Comparison of ENCODE assay signal across 8 cellular contexts in the genomic region with DNA sequence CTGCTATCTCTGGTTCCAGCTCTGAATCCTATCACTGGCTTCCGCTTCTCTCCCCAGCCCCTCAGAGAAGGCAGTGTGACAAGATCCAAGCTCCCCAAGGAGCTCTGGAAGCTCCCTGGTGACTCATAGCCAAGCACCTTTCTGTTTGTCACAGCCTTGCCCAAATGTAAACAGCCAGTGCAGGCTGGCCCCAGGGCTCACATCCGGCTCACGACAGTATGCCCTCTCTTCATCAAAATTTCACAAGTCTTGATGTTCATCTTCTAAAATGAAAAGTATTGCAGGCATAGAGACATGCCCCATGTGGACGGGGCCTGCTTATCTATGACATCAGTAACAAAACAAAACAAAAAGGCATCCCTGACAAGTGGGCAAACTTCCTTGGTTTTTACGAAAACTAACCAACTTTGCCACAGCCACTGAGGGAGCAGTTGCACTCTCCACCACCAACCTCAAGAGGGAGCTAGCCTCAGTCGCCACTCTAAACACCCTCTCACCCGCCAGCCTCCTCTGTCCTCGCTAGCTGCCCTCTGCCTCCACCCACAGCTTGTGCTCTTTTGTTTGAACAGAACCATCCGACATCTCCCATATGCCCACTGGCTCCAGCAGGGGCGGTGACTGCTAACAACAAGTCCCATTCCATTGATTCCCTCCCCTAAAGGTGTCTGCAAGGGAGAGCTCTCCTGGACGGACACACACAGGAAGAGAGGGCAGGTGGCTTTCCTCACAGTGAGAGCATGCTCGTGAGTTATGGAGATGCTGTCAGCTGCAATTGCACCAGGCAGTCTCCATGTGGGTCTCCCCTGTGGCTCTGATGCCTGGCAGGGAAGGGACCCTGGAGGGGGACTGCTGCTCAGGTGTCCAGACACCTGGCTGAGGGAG.
A peak's percentile ranks its signal among the peaks of the same experiment; 100 is the strongest.
DNase-seq lines count a peak whose midpoint lies in the region; ATAC-seq and TF ChIP-seq lines count a peak whose summit lies in the region.

No MANE protein-coding gene starts in this region.

- no peak overlapping the region for H4K91ac ChIP-seq in neuronal stem cell (ENCODE audit: low read depth, low read length, poor library complexity)

- H3K27ac ChIP-seq in caudate nucleus (ENCODE audit: low read depth, low read length) (peak overlapping the region; percentile 78), neuronal stem cell (replicated peaks; ENCODE audit: low read length) (no peak overlapping the region)

- no peak overlapping the region for H3K23ac ChIP-seq in neuronal stem cell (ENCODE audit: low read depth, low read length, poor library complexity)

- no peak overlapping the region for H2AK5ac ChIP-seq in neuronal stem cell (ENCODE audit: low read depth, low read length)

- no peak overlapping the region for H4K8ac ChIP-seq in neuronal stem cell (ENCODE audit: low read depth, low read length)

- H3K9me3 ChIP-seq in neuronal stem cell (replicated peaks in 1 of 2; ENCODE audit: control insufficient read depth in 2 of 2, insufficient read depth in 1 of 2, low read depth in 1 of 2, low read length in 2 of 2), result no peaks in the 10 kb centered on the region

- H3K4me2 ChIP-seq in neuronal stem cell (ENCODE audit: insufficient read depth, low read length, poor library complexity, severe bottlenecking), result no peak overlapping the region

- no peak overlapping the region for H2AFZ ChIP-seq in neuronal stem cell (ENCODE audit: low read length)

- no CpG with 5 or more reads among the region's 12 CpGs for WGBS in neuronal stem cell (ENCODE audit: extremely low coverage in 2 of 2, insufficient read length in 2 of 2, insufficient replicate concordance in 1 of 2), 2 donors

- no peak overlapping the region for H2BK120ac ChIP-seq in neuronal stem cell (ENCODE audit: low read depth, low read length)

- no peak overlapping the region for H3K4ac ChIP-seq in neuronal stem cell (ENCODE audit: low read length)

- no peaks in the 10 kb centered on the region for H3K36me3 ChIP-seq in GM06990 (ENCODE audit: control insufficient read depth, insufficient read depth, low read length)
- H3K36me3 ChIP-seq in neuronal stem cell (replicated peaks in 1 of 2; ENCODE audit: control insufficient read depth in 2 of 2, insufficient read depth in 2 of 2, low read length in 2 of 2), result no peaks in the 10 kb centered on the region

- peak overlapping the region; percentile 11 for H3K18ac ChIP-seq in neuronal stem cell (ENCODE audit: low read length)

- H3K27me3 ChIP-seq in GM06990 (replicated peaks; ENCODE audit: control insufficient read depth, insufficient read depth, low read length) (no peaks in the 10 kb centered on the region; the same call in 1 of the 2 replicates), neuronal stem cell (ENCODE audit: control insufficient read depth in 3 of 3, insufficient read depth in 3 of 3, low read depth in 1 of 3, low read length in 3 of 3) (no peaks in the 10 kb centered on the region)

- H3K4me3 ChIP-seq in GM06990 (replicated peaks; ENCODE audit: low read depth, low read length), result no peak overlapping the region
- H3K4me3 ChIP-seq in neuronal stem cell (ENCODE audit: low read length in 2 of 2), result no peak overlapping the region

- H3K79me1 ChIP-seq in neuronal stem cell (ENCODE audit: low read depth, low read length), result no peaks in the 10 kb centered on the region

- H2BK12ac ChIP-seq in neuronal stem cell (ENCODE audit: low read length), result no peak overlapping the region

- H3K14ac ChIP-seq in neuronal stem cell (ENCODE audit: low read length), result no peak overlapping the region

- H2BK15ac ChIP-seq in neuronal stem cell (ENCODE audit: low read length), result no peak overlapping the region

- DNase-seq in GM06990 (ENCODE audit: extremely low read depth, insufficient read length) (no peak), NCI-H1105 treated with DMSO at 0.1 percent for 48 hours (lab: John Stamatoyannopoulos, UW) (peak; percentile 20), caudate nucleus (lab: John Stamatoyannopoulos, UW) (peak in 42 of 61 donors; percentile 10 to 57 (median 31)), neuronal stem cell (ENCODE audit: low spot score) (no peak)
- DNase-seq in stimulated activated CD4-positive, alpha-beta T cell treated with anti-CD3 and anti-CD28 coated beads, Interleukin-12 subunit alpha, Interleukin-12 subunit beta, amount 100 ng/mL, for 4 hours, result no peak

- H3K4me1 ChIP-seq in neuronal stem cell (ENCODE audit: control insufficient read depth in 2 of 2, insufficient read depth in 1 of 2, low read depth in 1 of 2, low read length in 2 of 2), result peaks cover 0 to 6% of the 10 kb centered on the region in 2 donors

- H2BK5ac ChIP-seq in neuronal stem cell (ENCODE audit: low read length), result no peak overlapping the region

- no peak overlapping the region for H3K9ac ChIP-seq in neuronal stem cell (ENCODE audit: low read depth, low read length, poor library complexity)

- peak; percentile 54 for TF ChIP-seq CTCF in GM06990 (IDR thresholded peaks at IDR 0.05; ENCODE audit: insufficient read depth, low read length, poor library complexity, severe bottlenecking)

- ATAC-seq in GM21717 (IDR thresholded peaks at IDR 0.05; ENCODE audit: unreplicated experiment) (no peak), HG03135 (IDR thresholded peaks at IDR 0.05; ENCODE audit: unreplicated experiment) (no peak), GM18858 (IDR thresholded peaks at IDR 0.05; ENCODE audit: unreplicated experiment) (no peak)

Comparison
In these comparisons a context has a peak if more than half of its experiments do, and no peak if none do; other contexts are left out.
1. DNase-seq: peak in NCI-H1105 treated with DMSO at 0.1 percent for 48 hours (single experiment) and caudate nucleus (42 of 61); none in GM06990 (single experiment), neuronal stem cell (single experiment) and stimulated activated CD4-positive, alpha-beta T cell treated with anti-CD3 and anti-CD28 coated beads, Interleukin-12 subunit alpha, Interleukin-12 subunit beta, amount 100 ng/mL, for 4 hours (single experiment).